Comparison of ENCODE assay signal across 8 cellular contexts in the genomic region with DNA sequence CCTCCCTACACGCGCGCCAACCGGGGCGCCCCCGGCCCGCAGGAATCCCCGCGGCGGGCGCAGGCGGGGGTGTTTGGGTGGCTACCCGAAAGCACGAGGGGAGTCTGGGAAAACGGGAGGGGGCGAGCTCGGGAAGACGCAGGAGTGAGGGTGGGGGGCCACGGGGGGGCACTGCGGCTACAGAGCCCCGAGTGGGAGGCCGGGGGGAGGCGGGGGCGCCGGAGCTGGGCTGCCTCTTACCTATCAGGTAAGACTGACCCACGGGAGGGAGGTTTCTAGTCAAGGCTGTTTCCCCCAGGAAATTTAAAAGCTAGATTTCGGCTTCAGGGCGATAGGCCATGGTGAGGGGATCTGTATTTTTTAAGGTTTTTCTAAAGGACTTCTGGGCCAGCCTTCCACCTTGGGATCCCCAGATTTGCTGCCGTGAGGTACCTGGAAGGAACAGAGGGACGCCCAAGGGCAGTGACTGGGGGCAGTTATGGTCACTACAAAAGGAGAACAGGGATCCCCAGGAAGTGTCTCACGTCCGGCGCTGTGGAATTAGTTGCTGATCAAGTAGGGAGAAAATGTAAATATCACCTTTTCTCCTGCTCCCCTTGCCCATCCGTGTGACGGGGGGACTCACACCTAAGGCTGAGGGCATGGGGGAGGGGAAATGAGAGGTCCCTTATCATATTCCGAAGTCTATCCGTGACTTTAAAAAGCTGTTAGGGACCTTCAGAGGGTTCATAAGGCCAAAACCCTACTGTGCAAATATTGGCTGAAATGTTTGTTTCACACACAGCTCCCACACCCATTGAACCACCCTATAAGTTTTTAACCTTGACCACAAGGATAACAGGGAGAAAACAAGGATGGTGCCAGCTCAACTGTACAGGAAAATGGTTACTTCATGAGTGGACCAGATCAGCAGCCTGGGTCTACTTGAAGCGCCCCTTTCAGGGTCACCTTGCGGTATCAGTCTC. TPM values are rescaled to one million over a fixed set of nuclear protein-coding genes. Genes with fewer than 3 reads are reported as not detected.
A peak's percentile ranks its signal among the peaks of the same experiment; 100 is the strongest.
DNase-seq lines count a peak whose midpoint lies in the region; ATAC-seq lines count a peak whose summit lies in the region.

No MANE protein-coding gene starts in this region.

- H3K27ac Mint-ChIP-seq in activated naive CD8-positive, alpha-beta T cell = peak overlapping the region; percentile 41

- H3K9ac ChIP-seq in BLaER1 treated with 17β-estradiol and CSF1 and Interleukin-3, amounts not matched to agents 10 nM and 100 nM = peak overlapping the region; percentile 67 to 87 (median 75)

- peaks cover 0 to 31% (median 12%) of the 10 kb centered on the region in 11 experiments; a peak in 10 of 22 replicates for H4K20me1 ChIP-seq in BLaER1 treated with 17β-estradiol and CSF1 and Interleukin-3, amounts not matched to agents 10 nM and 100 nM

- H3K36me3 Mint-ChIP-seq in activated naive CD8-positive, alpha-beta T cell = peaks cover 2% of the 10 kb centered on the region

- peaks cover 22 to 57% (median 50%) of the 10 kb centered on the region in 10 experiments for H3K4me1 ChIP-seq in BLaER1 treated with 17β-estradiol and CSF1 and Interleukin-3, amounts not matched to agents 10 nM and 100 nM
- peaks cover 3% of the 10 kb centered on the region for H3K4me1 ChIP-seq in right cardiac atrium (ENCODE audit: control insufficient read depth, insufficient read depth, low read length)

- H3K4me3 Mint-ChIP-seq in activated naive CD8-positive, alpha-beta T cell = peak overlapping the region; percentile 88

- H3K27ac ChIP-seq in BLaER1 treated with 17β-estradiol and CSF1 and Interleukin-3, amounts not matched to agents 10 nM and 100 nM = peak overlapping the region in 10 of 11 experiments; percentile 44 to 81 (median 70); a peak in 20 of 22 replicates
- H3K27ac ChIP-seq in right cardiac atrium (ENCODE audit: low read length) = peak overlapping the region; percentile 83

- no peaks in the 10 kb centered on the region for H3K9me3 ChIP-seq in BLaER1 treated with 17β-estradiol and CSF1 and Interleukin-3, amounts not matched to agents 10 nM and 100 nM (replicated peaks in 1 of 11)
- no peaks in the 10 kb centered on the region for H3K9me3 ChIP-seq in right cardiac atrium (ENCODE audit: control insufficient read depth, low read length)

- 4% methylated on average over 39 of the region's 39 CpGs for WGBS in right cardiac atrium

- H3K4me1 Mint-ChIP-seq in activated naive CD8-positive, alpha-beta T cell (ENCODE audit: low read depth) = peaks cover 33% of the 10 kb centered on the region

- intact Hi-C loops in right cardiac atrium (cut with DNase I) = loop anchor here (5.0 to 10.0 kb wide), 15 partner anchors 55 to 1133 kb away; no protein-coding TSS in a partner anchor

- DNase-seq in HT1080 (ENCODE audit: low read depth) (peak; percentile 10), right cardiac atrium (peak; percentile 47 to 51 (median 51)), retina (peak; percentile 56), HPDE6-E6E7 (ENCODE audit: extremely low spot score) (no peak), DMS153 (lab: John Stamatoyannopoulos, UW) (no peak), AML-193 (lab: John Stamatoyannopoulos, UW) (no peak)

- no peaks in the 10 kb centered on the region for H3K9me3 Mint-ChIP-seq in activated naive CD8-positive, alpha-beta T cell (ENCODE audit: low read depth)

- peaks cover 1% of the 10 kb centered on the region for H3K27me3 Mint-ChIP-seq in activated naive CD8-positive, alpha-beta T cell

- H3K36me3 ChIP-seq in BLaER1 treated with 17β-estradiol and CSF1 and Interleukin-3, amounts not matched to agents 10 nM and 100 nM = 0 out of 22 replicates have a peak, but pooled peaks cover 0 to 6% (median 0%) of the 10 kb centered on the region in 11 experiments

- ATAC-seq in right cardiac atrium = no peak

- H3K27me3 ChIP-seq in BLaER1 treated with 17β-estradiol and CSF1 and Interleukin-3, amounts not matched to agents 10 nM and 100 nM = peaks cover 0 to 53% (median 0%) of the 10 kb centered on the region in 11 experiments; a peak in 7 of 22 replicates
- no peaks in the 10 kb centered on the region for H3K27me3 ChIP-seq in right cardiac atrium (ENCODE audit: control insufficient read depth, insufficient read depth)

- H3K4me3 ChIP-seq in BLaER1 treated with 17β-estradiol and CSF1 and Interleukin-3, amounts not matched to agents 10 nM and 100 nM = peak overlapping the region; percentile 69 to 87 (median 77)
- H3K4me3 ChIP-seq in right cardiac atrium (ENCODE audit: low read length) = peak overlapping the region; percentile 79

- peak overlapping the region; percentile 93 to 99 (median 97) for H3K4me2 ChIP-seq in BLaER1 treated with 17β-estradiol and CSF1 and Interleukin-3, amounts not matched to agents 10 nM and 100 nM

RNA-seq across cellular contexts. Expression of gene IRS1, which starts 0.6 kb away (rescaled TPM):
- 22.8 and 29.9 TPM in 2 replicates for total RNA-seq in HT1080 (2014; rRNA removed; shearing (Covaris generic))
- 8.6 and 10.7 TPM in 2 replicates for polyA plus RNA-seq in HT1080 (2015; cell fraction: cytosol; rRNA removed)
- polyA plus RNA-seq in HT1080 (2015; cell fraction: nucleus; rRNA removed) = 11.6 and 12.5 TPM in 2 replicates
- 10 to 100 TPM; 14.2 to 16.0 (median 15.0) TPM for total RNA-seq in right cardiac atrium
- 6.2 TPM for polyA plus RNA-seq in right cardiac atrium

RNA-seq across cellular contexts. Expression of gene RHBDD1, which starts 35.6 kb away (rescaled TPM):
- 7.7 and 14.0 TPM in 2 replicates for total RNA-seq in HT1080 (2014; rRNA removed; shearing (Covaris generic))
- polyA plus RNA-seq in HT1080 (2015; cell fraction: cytosol; rRNA removed) = 14.6 and 21.1 TPM in 2 replicates
- polyA plus RNA-seq in HT1080 (2015; cell fraction: nucleus; rRNA removed) = 20.5 and 38.8 TPM in 2 replicates
- 10 to 100 TPM; 40.4 to 47.3 (median 41.1) TPM for total RNA-seq in right cardiac atrium
- polyA plus RNA-seq in right cardiac atrium = 9.3 TPM

Comparison
In these comparisons a context has a peak if more than half of its experiments do, and no peak if none do; other contexts are left out.
1. DNase-seq: peak in HT1080 (single experiment), right cardiac atrium (3 of 3) and retina (single experiment); none in HPDE6-E6E7 (single experiment), DMS153 (single experiment) and AML-193 (0 of 2).